In genomic region chr16:2335286-2335895, GRCh38 we compare ENCODE assay signal across 1 cellular context.
TF ChIP-seq lines count a peak whose summit lies in the region.

No MANE protein-coding gene starts in this region.

TF ChIP-seq in WTC11, 78 proteins besides CTCF, POLR2A, EP300 and RAD21 (continued from another document):
- TF ChIP-seq PRDM15 (CRISPR knock-in tag; IDR thresholded peaks at IDR 0.05) (no peak), CREM (CRISPR knock-in tag; IDR thresholded peaks at IDR 0.05) (no peak), AFF4 (CRISPR knock-in tag; IDR thresholded peaks at IDR 0.05; ENCODE audit: borderline replicate concordance) (no peak), ETV6 (CRISPR knock-in tag; IDR thresholded peaks at IDR 0.05) (no peak), FOXP1 (CRISPR knock-in tag; IDR thresholded peaks at IDR 0.05; ENCODE audit: borderline replicate concordance) (no peak), AR (CRISPR knock-in tag; IDR thresholded peaks at IDR 0.05) (no peak), SMAD3 (CRISPR knock-in tag; IDR thresholded peaks at IDR 0.05; ENCODE audit: borderline replicate concordance) (no peak), E2F4 (CRISPR knock-in tag; IDR thresholded peaks at IDR 0.05; ENCODE audit: borderline replicate concordance, low read depth) (no peak), MXD4 (CRISPR knock-in tag; IDR thresholded peaks at IDR 0.05; ENCODE audit: borderline replicate concordance) (no peak), ZNF425 (CRISPR knock-in tag; conservative IDR thresholded peaks at IDR 0.05) (no peak), HMGXB4 (CRISPR knock-in tag; IDR thresholded peaks at IDR 0.05) (no peak), ZNF121 (CRISPR knock-in tag; IDR thresholded peaks at IDR 0.05) (no peak), FOXK1 (CRISPR knock-in tag; IDR thresholded peaks at IDR 0.05) (no peak), ATF2 (CRISPR knock-in tag; IDR thresholded peaks at IDR 0.05; ENCODE audit: borderline replicate concordance, low read depth) (no peak), TCF7 (CRISPR knock-in tag; IDR thresholded peaks at IDR 0.05; ENCODE audit: low read depth) (no peak), FOXJ3 (CRISPR knock-in tag; IDR thresholded peaks at IDR 0.05; ENCODE audit: borderline replicate concordance) (no peak), ZNF138 (CRISPR knock-in tag; conservative IDR thresholded peaks at IDR 0.05) (no peak)
TF ChIP-seq in WTC11: peak in this region for 0.
